Comparison of ENCODE assay signal across 1 cellular context in genomic region chr13:34201050-34201913, GRCh38.
TF ChIP-seq lines count a peak whose summit lies in the region.

No MANE protein-coding gene starts in this region.

TF ChIP-seq in HepG2, 621 proteins besides CTCF, POLR2A, EP300 and RAD21 (continued from another document):
- TF ChIP-seq U2AF1 (optimal IDR thresholded peaks at IDR 0.05; ENCODE audit: low read depth, low read length) (no peak), JUND (CRISPR knock-in tag; IDR thresholded peaks at IDR 0.05) (no peak), NFKBIZ (CRISPR knock-in tag; IDR thresholded peaks at IDR 0.05) (no peak), GZF1 (CRISPR knock-in tag; IDR thresholded peaks at IDR 0.05) (no peak), NCOA2 (CRISPR knock-in tag; IDR thresholded peaks at IDR 0.05) (no peak), ZNF879 (CRISPR knock-in tag; IDR thresholded peaks at IDR 0.05) (no peak), PBX3 (CRISPR knock-in tag; IDR thresholded peaks at IDR 0.05; ENCODE audit: borderline replicate concordance) (no peak), ZMYM2 (CRISPR knock-in tag; IDR thresholded peaks at IDR 0.05) (no peak), KLF9 (CRISPR knock-in tag; IDR thresholded peaks at IDR 0.05; ENCODE audit: low read depth) (no peak), CEBPB (IDR thresholded peaks at IDR 0.05; ENCODE audit: borderline replicate concordance, low read depth, low read length) (peak; percentile 92), ZFP36L1 (CRISPR knock-in tag; IDR thresholded peaks at IDR 0.05) (no peak), MAFF (IDR thresholded peaks at IDR 0.05; ENCODE audit: low read depth, low read length) (peak; percentile 14; the same call in 1 of the 2 replicates), STAT6 (CRISPR knock-in tag; IDR thresholded peaks at IDR 0.05; ENCODE audit: borderline replicate concordance) (no peak), TBP (CRISPR knock-in tag; IDR thresholded peaks at IDR 0.05) (no peak), ATF4 (CRISPR knock-in tag; IDR thresholded peaks at IDR 0.05) (no peak)
TF ChIP-seq in HepG2: peak in this region for 3.
